In the genomic region with DNA sequence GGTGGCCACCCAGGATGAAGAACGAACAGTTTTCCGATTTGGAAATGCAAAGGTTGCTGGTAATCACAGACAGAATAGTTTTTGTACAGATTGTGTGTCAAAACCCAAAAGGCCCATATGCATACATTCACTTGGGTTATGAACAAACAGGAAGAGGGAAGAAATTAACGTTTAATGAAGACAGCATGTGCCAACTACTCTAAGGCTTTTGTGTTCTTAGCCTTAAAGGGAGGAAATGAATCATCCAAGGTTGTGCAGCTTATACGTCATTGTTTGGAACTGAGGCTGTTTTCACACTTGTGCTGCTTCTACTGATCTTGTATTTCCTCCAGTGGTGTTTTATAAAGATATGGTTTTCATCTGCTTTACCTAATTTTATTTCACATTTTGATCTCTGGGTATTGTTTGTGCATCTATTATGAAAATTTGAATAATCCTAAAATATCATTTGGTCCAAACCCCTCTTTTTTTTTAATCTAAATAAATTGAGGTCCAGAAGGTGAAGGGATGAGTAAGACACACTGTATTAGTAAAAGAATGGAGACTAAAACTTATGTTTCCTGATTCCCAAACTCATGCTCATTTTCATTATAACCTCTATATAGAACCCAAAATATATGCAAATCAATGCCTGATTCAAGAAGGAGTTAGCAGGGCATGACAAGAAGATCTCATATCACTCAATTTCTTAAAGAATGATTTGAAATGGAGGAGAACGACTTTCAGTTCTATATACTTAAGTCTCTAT, we compare ENCODE assay signal across 10 cellular contexts.
DNase-seq lines count a peak whose midpoint lies in the region; TF ChIP-seq lines count a peak whose summit lies in the region.
"Had no signal": no experiment of that assay in that cellular context is flagged by ENCODE, and none has a peak within 500 bp of the region (broad histone marks: within the 10 kb centered on the region; RNA-seq: fewer than 3 reads in every experiment).

No MANE protein-coding gene starts in this region.

- no peak overlapping the region for H4K5ac ChIP-seq in mesendoderm (ENCODE audit: low read length)

- POLR2A ChIA-PET in MCF 10A (lab: Yijun Ruan, JAX), result no interaction called here

- H3K9ac ChIP-seq in subcutaneous abdominal adipose tissue (ENCODE audit: low read length in 5 of 5) (no peak overlapping the region), mesendoderm (ENCODE audit: low read length) (no peak overlapping the region)

- peak overlapping the region in 1 of 2 donors; percentile 56 for H3K27ac ChIP-seq in breast epithelium
- peak overlapping the region; percentile 50 for H3K27ac ChIP-seq in subcutaneous abdominal adipose tissue (ENCODE audit: low read depth, low read length)
- no peak overlapping the region for H3K27ac ChIP-seq in mesendoderm (ENCODE audit: low read depth, low read length)
- H3K27ac ChIP-seq: C4-2B, cardiac muscle cell had no signal

- H3K27me3 Mint-ChIP-seq in MCF 10A (ENCODE audit: insufficient read depth, unreplicated experiment), result no peaks in the 10 kb centered on the region

- H3K18ac ChIP-seq in mesendoderm (ENCODE audit: low read length), result no peak overlapping the region

- TF ChIP-seq CTCF in MCF 10A (IDR thresholded peaks at IDR 0.05; ENCODE audit: unreplicated experiment) (no peak), breast epithelium (IDR thresholded peaks at IDR 0.05) (no peak)

- no peak overlapping the region for H3K4ac ChIP-seq in mesendoderm (ENCODE audit: low read depth, low read length)

- H3K4me1 Mint-ChIP-seq in MCF 10A (ENCODE audit: insufficient read depth, unreplicated experiment), result peaks cover 21% of the 10 kb centered on the region

- no peaks in the 10 kb centered on the region for H3K79me1 ChIP-seq in mesendoderm (ENCODE audit: low read length)

- no peak overlapping the region for H4K8ac ChIP-seq in mesendoderm (ENCODE audit: low read depth, low read length)

- H3K4me3 ChIP-seq in breast epithelium (no peak overlapping the region), subcutaneous abdominal adipose tissue (ENCODE audit: low read depth in 1 of 5, low read length in 5 of 5) (no peak overlapping the region), mesendoderm (ENCODE audit: low read length) (no peak overlapping the region)
- H3K4me3 ChIP-seq: cardiac muscle cell had no signal

- no peak overlapping the region for H3K56ac ChIP-seq in mesendoderm (ENCODE audit: low read length)

- H3K36me3 Mint-ChIP-seq in MCF 10A (ENCODE audit: insufficient read depth, unreplicated experiment), result no peaks in the 10 kb centered on the region

- H3K79me2 ChIP-seq in mesendoderm (ENCODE audit: control insufficient read depth, insufficient read depth, low read length), result no peaks in the 10 kb centered on the region

- H3K4me2 ChIP-seq in mesendoderm (ENCODE audit: low read length), result no peak overlapping the region

- no peak overlapping the region for H3K4me3 Mint-ChIP-seq in MCF 10A (ENCODE audit: unreplicated experiment)

- no peak overlapping the region for H2BK5ac ChIP-seq in mesendoderm (ENCODE audit: low read length)

- intact Hi-C loops in MCF 10A (cut with micrococcal nuclease), result no loop called here
- intact Hi-C loops in breast epithelium (cut with DNase I; ENCODE audit: low total_unique reads), result no loop called here

- TF ChIP-seq POLR2A in breast epithelium (IDR thresholded peaks at IDR 0.05), result no peak

- no peaks in the 10 kb centered on the region for H3K9me3 Mint-ChIP-seq in MCF 10A (ENCODE audit: unreplicated experiment)

- H3K9me3 ChIP-seq in breast epithelium (no peaks in the 10 kb centered on the region), subcutaneous abdominal adipose tissue (ENCODE audit: control insufficient read depth in 5 of 5, low read length in 5 of 5) (no peaks in the 10 kb centered on the region)

- no CpG with 5 or more reads among the region's 5 CpGs for WGBS in mesendoderm (ENCODE audit: extremely low coverage, insufficient coverage, low lambda C conversion rate)

- no peak overlapping the region for H2BK15ac ChIP-seq in mesendoderm (replicated peaks; ENCODE audit: low read depth)

- CTCF ChIA-PET in MCF 10A (lab: Yijun Ruan, JAX), result no interaction called here

- H3K27ac Mint-ChIP-seq in MCF 10A (ENCODE audit: low read depth, unreplicated experiment), result peak overlapping the region; percentile 58

- no peak overlapping the region for H2AK5ac ChIP-seq in mesendoderm (ENCODE audit: low read length)

- H3K4me1 ChIP-seq in breast epithelium (no peaks in the 10 kb centered on the region), subcutaneous abdominal adipose tissue (ENCODE audit: control insufficient read depth in 5 of 5, insufficient read depth in 5 of 5, low read length in 5 of 5) (peaks cover 0 to 12% (median 0%) of the 10 kb centered on the region in 5 donors), mesendoderm (ENCODE audit: control insufficient read depth, low read depth, low read length) (no peaks in the 10 kb centered on the region)

- H3K27me3 ChIP-seq in breast epithelium, result no peaks in the 10 kb centered on the region
- no peaks in the 10 kb centered on the region for H3K27me3 ChIP-seq in subcutaneous abdominal adipose tissue (ENCODE audit: control insufficient read depth in 5 of 5, insufficient read depth in 4 of 5, low read length in 5 of 5)
- no peaks in the 10 kb centered on the region for H3K27me3 ChIP-seq in mesendoderm (ENCODE audit: insufficient read depth, low read length, poor library complexity)
- H3K27me3 ChIP-seq: cardiac muscle cell had no signal

- no peak overlapping the region for H2BK120ac ChIP-seq in mesendoderm (ENCODE audit: low read depth, low read length)

- H3K36me3 ChIP-seq in breast epithelium (no peaks in the 10 kb centered on the region), subcutaneous abdominal adipose tissue (ENCODE audit: control insufficient read depth in 5 of 5, insufficient read depth in 5 of 5, low read length in 5 of 5) (no peaks in the 10 kb centered on the region), mesendoderm (ENCODE audit: control insufficient read depth, insufficient read depth, low read length) (no peaks in the 10 kb centered on the region)
- H3K36me3 ChIP-seq: cardiac muscle cell had no signal

- BruUV-seq in MCF 10A (replicated peaks; lab: Mats Ljungman, UMichigan), result no TSS peak

- DNase-seq in MCF 10A (ENCODE audit: unreplicated experiment), result peak; percentile 87
- no peak for DNase-seq in breast epithelium (ENCODE audit: low spot score in 2 of 2)
- DNase-seq in NOMO-1 treated with DMSO at 0.1 percent for 48 hours (lab: John Stamatoyannopoulos, UW; ENCODE audit: unreplicated experiment), result peak; percentile 89
- DNase-seq in fibroblast of gingiva (ENCODE audit: low read depth), result peak; percentile 83
- DNase-seq in stimulated activated CD4-positive, alpha-beta T cell treated with anti-CD3 and anti-CD28 coated beads, Interleukin-4, amount 100 ng/mL, for 4 hours, result no peak
- no peak for DNase-seq in mesendoderm
- DNase-seq in stimulated activated CD4-positive, alpha-beta T cell treated with anti-CD3 and anti-CD28 coated beads, Interleukin-2, amount 100 ng/mL, for 24 hours, result no peak

- no peak overlapping the region for H3K23ac ChIP-seq in mesendoderm (ENCODE audit: low read length)

Comparison
In these comparisons a context has a peak if more than half of its experiments do, and no peak if none do; other contexts are left out.
1. DNase-seq: peak in MCF 10A (single experiment), NOMO-1 treated with DMSO at 0.1 percent for 48 hours (single experiment) and fibroblast of gingiva (single experiment); none in breast epithelium (0 of 2), stimulated activated CD4-positive, alpha-beta T cell treated with anti-CD3 and anti-CD28 coated beads, Interleukin-4, amount 100 ng/mL, for 4 hours (0 of 2), mesendoderm (single experiment) and stimulated activated CD4-positive, alpha-beta T cell treated with anti-CD3 and anti-CD28 coated beads, Interleukin-2, amount 100 ng/mL, for 24 hours (0 of 2).